In genomic region chr1:31364561-31365255, GRCh38 we compare ENCODE assay signal across 16 cellular contexts. TPM values are rescaled to one million over a fixed set of nuclear protein-coding genes. Genes with fewer than 3 reads are reported as not detected.
DNase-seq lines count a peak whose midpoint lies in the region; ATAC-seq and TF ChIP-seq lines count a peak whose summit lies in the region.
"Had no signal": no experiment of that assay in that cellular context is flagged by ENCODE, and none has a peak within 500 bp of the region (broad histone marks: within the 10 kb centered on the region; RNA-seq: fewer than 3 reads in every experiment).

No MANE protein-coding gene starts in this region.

- H3K27me3 ChIP-seq in gastroesophageal sphincter (no peaks in the 10 kb centered on the region), neural progenitor cell (no peaks in the 10 kb centered on the region), WERI-Rb-1 (ENCODE audit: insufficient read depth, low read depth, severe bottlenecking) (no peaks in the 10 kb centered on the region), esophagus squamous epithelium (no peaks in the 10 kb centered on the region)
- H3K27me3 ChIP-seq: foreskin keratinocyte, testis had no signal

- peaks cover 8% of the 10 kb centered on the region for H4K20me1 ChIP-seq in neural progenitor cell (ENCODE audit: low read depth)

- H3K4me1 ChIP-seq in gastroesophageal sphincter, result peaks cover 0 to 32% (median 0%) of the 10 kb centered on the region in 3 donors
- no peaks in the 10 kb centered on the region for H3K4me1 ChIP-seq in neural progenitor cell
- no peaks in the 10 kb centered on the region for H3K4me1 ChIP-seq in esophagus squamous epithelium
- H3K4me1 ChIP-seq: foreskin keratinocyte had no signal

- no peaks in the 10 kb centered on the region for H3F3A ChIP-seq in neural progenitor cell (ENCODE audit: low read depth)

- H3K27me3 Mint-ChIP-seq in neural progenitor cell (ENCODE audit: insufficient read depth, low read depth), result no peaks in the 10 kb centered on the region
- no peaks in the 10 kb centered on the region for H3K27me3 Mint-ChIP-seq in osteocyte (ENCODE audit: unreplicated experiment)
- H3K27me3 Mint-ChIP-seq: activated CD4-positive, alpha-beta T cell treated with anti-CD3 and anti-CD28 coated beads for 36 hours; activated naive CD8-positive, alpha-beta T cell treated with anti-CD3 and anti-CD28 coated beads, Interleukin-2, amount 10 ng/mL, durations not matched to agents 7 days and 5 days; stimulated activated memory B cell treated with anti-CD40 and anti-IgM and Interleukin-4, amounts not matched to agents 10 μg/mL and 1 μg/mL and 100 μg/mL, for 72 hours had no signal

- peaks cover 16% of the 10 kb centered on the region for H3K4me1 Mint-ChIP-seq in neural progenitor cell
- H3K4me1 Mint-ChIP-seq in osteocyte (ENCODE audit: unreplicated experiment), result no peaks in the 10 kb centered on the region
- H3K4me1 Mint-ChIP-seq: activated CD4-positive, alpha-beta T cell treated with anti-CD3 and anti-CD28 coated beads for 36 hours; stimulated activated memory B cell treated with anti-CD40 and anti-IgM and Interleukin-4, amounts not matched to agents 10 μg/mL and 1 μg/mL and 100 μg/mL, for 72 hours had no signal

- WGBS in gastroesophageal sphincter (ENCODE audit: low coverage in 1 of 2), 2 donors, result 62 to 75% methylated on average over 2 to 3 of the region's 3 CpGs
- WGBS in esophagus squamous epithelium, 2 donors, result 89 to 93% methylated on average over 3 of the region's 3 CpGs

- H3K36me3 Mint-ChIP-seq in neural progenitor cell, result peaks cover 26% of the 10 kb centered on the region
- peaks cover 27% of the 10 kb centered on the region for H3K36me3 Mint-ChIP-seq in osteocyte (ENCODE audit: unreplicated experiment)

- H3K9me3 ChIP-seq in gastroesophageal sphincter (no peaks in the 10 kb centered on the region), neural progenitor cell (ENCODE audit: low read depth) (no peaks in the 10 kb centered on the region), WERI-Rb-1 (ENCODE audit: severe bottlenecking) (no peaks in the 10 kb centered on the region), esophagus squamous epithelium (no peaks in the 10 kb centered on the region)
- H3K9me3 ChIP-seq: testis had no signal

- H3K27ac ChIP-seq in gastroesophageal sphincter (peak overlapping the region; percentile 6 to 54 (median 44)), neural progenitor cell (no peak overlapping the region), WERI-Rb-1 (no peak overlapping the region), esophagus squamous epithelium (no peak overlapping the region)
- H3K27ac ChIP-seq: foreskin keratinocyte, HL-60, testis had no signal

- no peak for ATAC-seq in gastroesophageal sphincter
- ATAC-seq: activated CD4-positive, alpha-beta T cell treated with anti-CD3 and anti-CD28 coated beads for 36 hours; foreskin keratinocyte; stimulated activated memory B cell treated with anti-CD40 and anti-IgM and Interleukin-4, amounts not matched to agents 10 μg/mL and 1 μg/mL and 100 μg/mL, for 72 hours had no signal

- H3K36me3 ChIP-seq in gastroesophageal sphincter (peaks cover 0 to 71% of the 10 kb centered on the region in 2 donors), neural progenitor cell (no peaks in the 10 kb centered on the region), WERI-Rb-1 (peaks cover 13% of the 10 kb centered on the region), esophagus squamous epithelium (peaks cover 0 to 80% (median 12%) of the 10 kb centered on the region in 3 donors)

- in situ Hi-C loops in ACHN (cut with HindIII; ENCODE audit: low pct_ligation_motif_present, low pct_unique_long_range_greater_than_20kb, low sequenced_read_pairs), result no loop called here

- peak; percentile 76 for DNase-seq in ACHN
- peak; percentile 52 for DNase-seq in LNCaP clone FGC (ENCODE audit: low read depth)
- no peak for DNase-seq in neural progenitor cell (ENCODE audit: low spot score)
- DNase-seq in NCI-H2196 (lab: John Stamatoyannopoulos, UW; ENCODE audit: unreplicated experiment), result no peak
- no peak for DNase-seq in osteocyte (ENCODE audit: extremely low spot score, unreplicated experiment)
- no peak for DNase-seq in WERI-Rb-1
- DNase-seq in esophagus squamous epithelium (lab: John Stamatoyannopoulos, UW), result no peak
- DNase-seq: activated CD4-positive, alpha-beta T cell treated with anti-CD3 and anti-CD28 coated beads for 36 hours; activated naive CD8-positive, alpha-beta T cell treated with anti-CD3 and anti-CD28 coated beads, Interleukin-2, amount 10 ng/mL, durations not matched to agents 7 days and 5 days; foreskin keratinocyte; NCI-H1417; NCI-H524; testis had no signal

- H3K4me3 Mint-ChIP-seq in neural progenitor cell, result no peak overlapping the region
- no peak overlapping the region for H3K4me3 Mint-ChIP-seq in osteocyte (ENCODE audit: unreplicated experiment)
- H3K4me3 Mint-ChIP-seq: activated CD4-positive, alpha-beta T cell treated with anti-CD3 and anti-CD28 coated beads for 36 hours; activated naive CD8-positive, alpha-beta T cell treated with anti-CD3 and anti-CD28 coated beads, Interleukin-2, amount 10 ng/mL, durations not matched to agents 7 days and 5 days; stimulated activated memory B cell treated with anti-CD40 and anti-IgM and Interleukin-4, amounts not matched to agents 10 μg/mL and 1 μg/mL and 100 μg/mL, for 72 hours had no signal

- TF ChIP-seq POLR2A in gastroesophageal sphincter (IDR thresholded peaks at IDR 0.05) (no peak), esophagus squamous epithelium (IDR thresholded peaks at IDR 0.05) (no peak)

- H3K27ac Mint-ChIP-seq in neural progenitor cell (peak overlapping the region; percentile 70), osteocyte (ENCODE audit: unreplicated experiment) (no peak overlapping the region)
- H3K27ac Mint-ChIP-seq: activated naive CD8-positive, alpha-beta T cell treated with anti-CD3 and anti-CD28 coated beads, Interleukin-2, amount 10 ng/mL, durations not matched to agents 7 days and 5 days; stimulated activated memory B cell treated with anti-CD40 and anti-IgM and Interleukin-4, amounts not matched to agents 10 μg/mL and 1 μg/mL and 100 μg/mL, for 72 hours had no signal

- H3K79me2 ChIP-seq in neural progenitor cell (ENCODE audit: low read depth), result no peaks in the 10 kb centered on the region

- no peak for TF ChIP-seq EP300 in gastroesophageal sphincter (IDR thresholded peaks at IDR 0.05)

- H3K9me3 Mint-ChIP-seq in neural progenitor cell, result no peaks in the 10 kb centered on the region
- no peaks in the 10 kb centered on the region for H3K9me3 Mint-ChIP-seq in osteocyte (ENCODE audit: unreplicated experiment)
- H3K9me3 Mint-ChIP-seq: activated naive CD8-positive, alpha-beta T cell treated with anti-CD3 and anti-CD28 coated beads, Interleukin-2, amount 10 ng/mL, durations not matched to agents 7 days and 5 days; stimulated activated memory B cell treated with anti-CD40 and anti-IgM and Interleukin-4, amounts not matched to agents 10 μg/mL and 1 μg/mL and 100 μg/mL, for 72 hours had no signal

- intact Hi-C loops in esophagus squamous epithelium (cut with DNase I), result no loop called here

- H3K4me3 ChIP-seq in LNCaP clone FGC (ENCODE audit: low read depth, low read length), result no peak overlapping the region
- no peak overlapping the region for H3K4me3 ChIP-seq in gastroesophageal sphincter
- no peak overlapping the region for H3K4me3 ChIP-seq in neural progenitor cell
- H3K4me3 ChIP-seq in WERI-Rb-1 (ENCODE audit: low read depth, low read length), result no peak overlapping the region
- H3K4me3 ChIP-seq in esophagus squamous epithelium, result no peak overlapping the region
- H3K4me3 ChIP-seq: testis had no signal

- no peak overlapping the region for H2AFZ ChIP-seq in neural progenitor cell (replicated peaks)

- TF ChIP-seq CTCF in LNCaP clone FGC (IDR thresholded peaks at IDR 0.05; ENCODE audit: control insufficient read depth, extremely low read depth, insufficient read depth), result no peak
- no peak for TF ChIP-seq CTCF in gastroesophageal sphincter (IDR thresholded peaks at IDR 0.05)
- TF ChIP-seq CTCF in neural progenitor cell (IDR thresholded peaks at IDR 0.05), result no peak
- TF ChIP-seq CTCF in osteocyte (IDR thresholded peaks at IDR 0.05), result no peak
- TF ChIP-seq CTCF in WERI-Rb-1 (IDR thresholded peaks at IDR 0.05; ENCODE audit: low read depth, low read length), result no peak
- no peak for TF ChIP-seq CTCF in esophagus squamous epithelium (IDR thresholded peaks at IDR 0.05)

- no peak overlapping the region for H3K9ac ChIP-seq in neural progenitor cell

- no peak overlapping the region for H3K4me2 ChIP-seq in neural progenitor cell

RNA-seq across cellular contexts. Expression of gene FABP3, which starts 8.2 kb away (rescaled TPM):
- total RNA-seq in gastroesophageal sphincter (10 to 100 TPM; 25.8 to 39.4 (median 32.9) TPM), neural progenitor cell (ENCODE audit: low replicate concordance) (0.93 and 2.2 TPM in 2 replicates), osteocyte (27.1 and 30.0 TPM in 2 replicates), esophagus squamous epithelium (1 to 10 TPM in 1 of 4 donors, under 1 TPM in 1, not detected in 2; 0.57 to 7.6 TPM)
- total RNA-seq: activated CD4-positive, alpha-beta T cell treated with anti-CD3 and anti-CD28 coated beads for 36 hours had no signal

RNA-seq across cellular contexts. Expression of gene SERINC2, which starts 48.3 kb away (rescaled TPM):
- total RNA-seq in gastroesophageal sphincter (1 to 10 TPM; 2.5 to 8.7 (median 4.1) TPM), neural progenitor cell (ENCODE audit: low replicate concordance) (9.6 and 30.1 TPM in 2 replicates), osteocyte (4.2 and 4.5 TPM in 2 replicates), esophagus squamous epithelium (100 to 1,000 TPM in 1 of 4 donors, 10 to 100 TPM in 3; 29.6 to 108 (median 79.2) TPM)

Comparison
In these comparisons a context has a peak if more than half of its experiments do, and no peak if none do; other contexts are left out.
1. DNase-seq: peak in ACHN (single experiment) and LNCaP clone FGC (single experiment); none in neural progenitor cell (single experiment), NCI-H2196 (single experiment), osteocyte (single experiment), WERI-Rb-1 (single experiment) and esophagus squamous epithelium (single experiment).
2. H3K27ac ChIP-seq: peak in gastroesophageal sphincter (4 of 4); none in neural progenitor cell (single experiment), WERI-Rb-1 (single experiment) and esophagus squamous epithelium (0 of 4).